Comparison of ENCODE assay signal across 25 cellular contexts in genomic region chr13:79486433-79487188, GRCh38. TPM values are rescaled to one million over a fixed set of nuclear protein-coding genes. Genes with fewer than 3 reads are reported as not detected.
A peak's percentile ranks its signal among the peaks of the same experiment; 100 is the strongest.
DNase-seq lines count a peak whose midpoint lies in the region; ATAC-seq, FAIRE-seq and TF ChIP-seq lines count a peak whose summit lies in the region.
"Had no signal": no experiment of that assay in that cellular context is flagged by ENCODE, and none has a peak within 500 bp of the region (broad histone marks: within the 10 kb centered on the region; RNA-seq: fewer than 3 reads in every experiment).

No MANE protein-coding gene starts in this region.

- no peak for ATAC-seq in activated T-cell treated with anti-CD3 and anti-CD28 coated beads, Interleukin-2, amount 50 U/mL, for 4 hours
- peak; percentile 49 for ATAC-seq in esophagus mucosa
- ATAC-seq in Right ventricle myocardium superior (ENCODE audit: poor library complexity) = no peak

- POLR2A ChIA-PET in HEK293T (lab: Yijun Ruan, JAX) = no interaction called here

- CTCF ChIA-PET in HEK293T (lab: Yijun Ruan, JAX) = no interaction called here

- no peak overlapping the region for H3K4me3 ChIP-seq in small intestine (ENCODE audit: low read depth in 1 of 2, low read length in 2 of 2)
- H3K4me3 ChIP-seq: adrenal gland, cardiac muscle cell, right atrium auricular region, thyroid gland had no signal

- peaks cover 6% of the 10 kb centered on the region for H3K9me3 Mint-ChIP-seq in activated T-cell treated with anti-CD3 and anti-CD28 coated beads, Interleukin-2, amount 50 U/mL, for 4 hours
- H3K9me3 Mint-ChIP-seq: CD4-positive, alpha-beta T cell had no signal

- peak overlapping the region; percentile 45 for H3K4me3 Mint-ChIP-seq in activated T-cell treated with anti-CD3 and anti-CD28 coated beads, Interleukin-2, amount 50 U/mL, for 4 hours
- H3K4me3 Mint-ChIP-seq: CD4-positive, alpha-beta T cell; dendritic cell treated with granulocyte-macrophage colony-stimulating factor and Interleukin-4, amounts not matched to agents 40 ng/mL and 50 ng/mL, for 4 days; naive B cell had no signal

- H3K4me1 ChIP-seq in small intestine (ENCODE audit: control insufficient read depth in 2 of 2, insufficient read depth in 1 of 2, low read depth in 1 of 2, low read length in 1 of 2) = peaks cover 0 to 5% of the 10 kb centered on the region in 2 donors

- H3K36me3 Mint-ChIP-seq in activated T-cell treated with anti-CD3 and anti-CD28 coated beads, Interleukin-2, amount 50 U/mL, for 4 hours (ENCODE audit: insufficient read depth) = peaks cover 47% of the 10 kb centered on the region

- no peak overlapping the region for H3K27ac ChIP-seq in small intestine (ENCODE audit: low read depth in 1 of 2, low read length in 1 of 2)
- H3K27ac ChIP-seq: adrenal gland, cardiac muscle cell, right atrium auricular region, thyroid gland had no signal

- intact Hi-C loops in Right ventricle myocardium superior (cut with DNase I) = no loop called here

- no peaks in the 10 kb centered on the region for H3K27me3 ChIP-seq in small intestine (ENCODE audit: control insufficient read depth in 2 of 2, insufficient read depth in 2 of 2, low read length in 2 of 2)
- H3K27me3 ChIP-seq: adrenal gland, cardiac muscle cell, right atrium auricular region, thyroid gland had no signal

- no peaks in the 10 kb centered on the region for H3K36me3 ChIP-seq in small intestine (ENCODE audit: control insufficient read depth in 2 of 2, insufficient read depth in 2 of 2, low read length in 2 of 2)
- H3K36me3 ChIP-seq: adrenal gland, cardiac muscle cell, right atrium auricular region, thyroid gland had no signal

- WGBS in small intestine, 3 donors = 51 to 79% (median 68%) methylated on average over 6 of the region's 6 CpGs

- peaks cover 76% of the 10 kb centered on the region for H3K4me1 Mint-ChIP-seq in activated T-cell treated with anti-CD3 and anti-CD28 coated beads, Interleukin-2, amount 50 U/mL, for 4 hours (ENCODE audit: low read depth)

- FAIRE-seq in small intestine (lab: Jason Lieb, UNC) = no peak
- FAIRE-seq: endothelial cell of umbilical vein, kidney had no signal

- no peaks in the 10 kb centered on the region for H3K9me3 ChIP-seq in small intestine (ENCODE audit: control insufficient read depth, low read depth)
- H3K9me3 ChIP-seq: adrenal gland, right atrium auricular region, thyroid gland had no signal

- DNase-seq in activated T-cell treated with anti-CD3 and anti-CD28 coated beads, Interleukin-2, amount 50 U/mL, for 4 hours = no peak
- DNase-seq in activated T-cell treated with anti-CD3 and anti-CD28 coated beads, Interleukin-2, amount 50 U/mL, for 48 hours = no peak
- DNase-seq in HEK293T (ENCODE audit: extremely low spot score) (no peak), small intestine (peak; percentile 46), Right ventricle myocardium superior (no peak)
- DNase-seq in stimulated activated CD4-positive, alpha-beta T cell treated with anti-CD3 and anti-CD28 coated beads, Interleukin-4, amount 100 ng/mL, for 24 hours = no peak
- DNase-seq in stimulated activated CD4-positive, alpha-beta T cell treated with anti-CD3 and anti-CD28 coated beads, Interleukin-2, amount 100 ng/mL, for 24 hours = no peak
- DNase-seq: activated CD4-positive, alpha-beta T cell treated with anti-CD3 and anti-CD28 coated beads for 4 hours; adrenal gland; CD4-positive, alpha-beta T cell; foreskin fibroblast; GDM1; hippocampal formation; kidney; naive B cell; NCI-H2171 treated with DMSO at 0.1 percent for 48 hours; NCI-H774; occipital lobe; SIG-M5; thyroid gland had no signal

- H3K27me3 Mint-ChIP-seq in activated T-cell treated with anti-CD3 and anti-CD28 coated beads, Interleukin-2, amount 50 U/mL, for 4 hours (ENCODE audit: low read depth) = no peaks in the 10 kb centered on the region
- H3K27me3 Mint-ChIP-seq: CD4-positive, alpha-beta T cell had no signal

TF ChIP-seq in HEK293T, 16 proteins besides CTCF, POLR2A, EP300 and RAD21:
- TF ChIP-seq SUZ12 (IDR thresholded peaks at IDR 0.05) (no peak), FOXM1 (IDR thresholded peaks at IDR 0.05; ENCODE audit: borderline replicate concordance) (no peak), BHLHE40 (IDR thresholded peaks at IDR 0.05; ENCODE audit: borderline replicate concordance) (no peak), PKNOX1 (IDR thresholded peaks at IDR 0.05) (peak; percentile 43; the same call in 1 of the 2 replicates), HDGF (IDR thresholded peaks at IDR 0.05; ENCODE audit: borderline replicate concordance) (no peak), FOXA1 (IDR thresholded peaks at IDR 0.05) (no peak), ZNF384 (IDR thresholded peaks at IDR 0.05) (no peak), CTBP1 (IDR thresholded peaks at IDR 0.05; ENCODE audit: borderline replicate concordance) (no peak), L3MBTL2 (conservative IDR thresholded peaks at IDR 0.05) (no peak), FOXK2 (IDR thresholded peaks at IDR 0.05) (no peak), SP1 (IDR thresholded peaks at IDR 0.05) (no peak), NFRKB (IDR thresholded peaks at IDR 0.05) (no peak), TARDBP (IDR thresholded peaks at IDR 0.05) (no peak), ELF4 (IDR thresholded peaks at IDR 0.05) (no peak), LEF1 (IDR thresholded peaks at IDR 0.05; ENCODE audit: borderline replicate concordance) (peak; percentile 42; the same call in 1 of the 2 replicates), ARNT (IDR thresholded peaks at IDR 0.05) (no peak)

RNA-seq across cellular contexts. Expression of gene NDFIP2, which starts 5.7 kb away (rescaled TPM):
- total RNA-seq in activated T-cell treated with anti-CD3 and anti-CD28 coated beads, Interleukin-2, amount 50 U/mL, for 4 hours = 100 to 1,000 TPM; 248 to 281 (median 274) TPM
- total RNA-seq in esophagus mucosa (110 TPM), Right ventricle myocardium superior (33.9 TPM)
- 10 to 100 TPM; 34.6 to 59.3 (median 37.0) TPM for polyA plus RNA-seq in small intestine
